In the genomic region with DNA sequence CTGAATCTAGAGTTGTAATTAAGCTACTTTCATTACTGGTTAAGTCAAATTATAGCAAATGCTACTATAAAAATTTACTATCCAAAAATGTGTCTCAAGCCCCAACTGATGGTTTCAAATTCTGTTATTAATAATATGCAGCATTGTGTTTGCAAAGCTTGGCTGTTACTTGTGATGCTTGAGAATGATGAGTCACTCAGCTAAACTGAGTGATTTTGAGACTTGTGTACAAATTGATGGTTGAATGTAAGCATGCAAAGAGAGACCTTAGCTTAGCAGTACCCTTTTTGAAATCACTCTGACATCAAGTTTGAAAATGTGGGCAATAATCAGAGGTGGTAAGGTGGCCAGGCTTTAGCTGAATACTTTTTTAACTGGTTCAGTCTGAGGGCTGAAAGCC, we compare ENCODE assay signal across 10 cellular contexts. TPM values are rescaled to one million over a fixed set of nuclear protein-coding genes. Genes with fewer than 3 reads are reported as not detected.
A peak's percentile ranks its signal among the peaks of the same experiment; 100 is the strongest.
DNase-seq lines count a peak whose midpoint lies in the region; ATAC-seq and TF ChIP-seq lines count a peak whose summit lies in the region.
"Had no signal": no experiment of that assay in that cellular context is flagged by ENCODE, and none has a peak within 500 bp of the region (broad histone marks: within the 10 kb centered on the region; RNA-seq: fewer than 3 reads in every experiment).

No MANE protein-coding gene starts in this region.

- H3K36me3 ChIP-seq in vagina (peaks cover 0 to 17% of the 10 kb centered on the region in 2 donors), uterus (no peaks in the 10 kb centered on the region)

- H3K9me3 Mint-ChIP-seq in activated naive CD4-positive, alpha-beta T cell treated with anti-CD3 and anti-CD28 coated beads for 36 hours: no peaks in the 10 kb centered on the region
- no peaks in the 10 kb centered on the region for H3K9me3 Mint-ChIP-seq in chondrocyte (ENCODE audit: low read depth)
- H3K9me3 Mint-ChIP-seq: activated naive CD8-positive, alpha-beta T cell treated with anti-CD3 and anti-CD28 coated beads, Interleukin-2, amount 10 ng/mL, durations not matched to agents 7 days and 5 days had no signal

- peak; percentile 86 for ATAC-seq in HG02642 (IDR thresholded peaks at IDR 0.05; ENCODE audit: poor library complexity, unreplicated experiment)
- no peak for ATAC-seq in T-helper 17 cell
- ATAC-seq: left colon had no signal

- H3K27ac ChIP-seq in vagina (no peak overlapping the region), uterus (no peak overlapping the region)

- no peaks in the 10 kb centered on the region for H3K27me3 ChIP-seq in vagina
- H3K27me3 ChIP-seq in uterus: no peaks in the 10 kb centered on the region

- no peak overlapping the region for H3K4me3 Mint-ChIP-seq in activated naive CD4-positive, alpha-beta T cell treated with anti-CD3 and anti-CD28 coated beads for 36 hours
- no peak overlapping the region for H3K4me3 Mint-ChIP-seq in T-helper 17 cell
- H3K4me3 Mint-ChIP-seq in chondrocyte (ENCODE audit: unreplicated experiment): no peak overlapping the region
- H3K4me3 Mint-ChIP-seq: activated naive CD8-positive, alpha-beta T cell treated with anti-CD3 and anti-CD28 coated beads, Interleukin-2, amount 10 ng/mL, durations not matched to agents 7 days and 5 days had no signal

- H3K36me3 Mint-ChIP-seq in activated naive CD4-positive, alpha-beta T cell treated with anti-CD3 and anti-CD28 coated beads for 36 hours (ENCODE audit: low read depth): peaks cover 32% of the 10 kb centered on the region
- H3K36me3 Mint-ChIP-seq in T-helper 17 cell (ENCODE audit: low read depth) (peaks cover 3% of the 10 kb centered on the region), chondrocyte (ENCODE audit: low read depth) (peaks cover 14% of the 10 kb centered on the region)

- TF ChIP-seq CTCF in vagina (IDR thresholded peaks at IDR 0.05) (no peak), chondrocyte (IDR thresholded peaks at IDR 0.05) (no peak), uterus (IDR thresholded peaks at IDR 0.05) (no peak)

- TF ChIP-seq POLR2A in vagina (IDR thresholded peaks at IDR 0.05): no peak
- TF ChIP-seq POLR2A in uterus (IDR thresholded peaks at IDR 0.05): no peak

- H3K4me3 ChIP-seq in vagina: no peak overlapping the region
- no peak overlapping the region for H3K4me3 ChIP-seq in uterus

- DNase-seq in activated naive CD4-positive, alpha-beta T cell treated with anti-CD3 and anti-CD28 coated beads for 36 hours: no peak
- no peak for DNase-seq in activated naive CD4-positive, alpha-beta T cell (lab: John Stamatoyannopoulos, UW)
- DNase-seq in T-helper 17 cell (no peak), renal cortical epithelial cell (ENCODE audit: low read depth) (peak; percentile 57), vagina (ENCODE audit: extremely low spot score in 2 of 2) (no peak), chondrocyte (ENCODE audit: low spot score) (no peak), uterus (no peak)
- DNase-seq: activated naive CD8-positive, alpha-beta T cell treated with anti-CD3 and anti-CD28 coated beads, Interleukin-2, amount 10 ng/mL, durations not matched to agents 7 days and 5 days; left colon had no signal

- H3K27ac Mint-ChIP-seq in activated naive CD4-positive, alpha-beta T cell treated with anti-CD3 and anti-CD28 coated beads for 36 hours: peak overlapping the region; percentile 50
- H3K27ac Mint-ChIP-seq in T-helper 17 cell: peak overlapping the region; percentile 2
- no peak overlapping the region for H3K27ac Mint-ChIP-seq in chondrocyte (ENCODE audit: unreplicated experiment)
- H3K27ac Mint-ChIP-seq: activated naive CD8-positive, alpha-beta T cell treated with anti-CD3 and anti-CD28 coated beads, Interleukin-2, amount 10 ng/mL, durations not matched to agents 7 days and 5 days had no signal

- CTCF ChIA-PET in activated naive CD4-positive, alpha-beta T cell treated with anti-CD3 and anti-CD28 coated beads for 36 hours (lab: Charles Lee): interaction anchor here (0.8 to 0.9 kb wide), 2 partner anchors 12 to 310 kb away, joined by 3 read pairs; no protein-coding TSS in a partner anchor

- no peaks in the 10 kb centered on the region for H3K27me3 Mint-ChIP-seq in activated naive CD4-positive, alpha-beta T cell treated with anti-CD3 and anti-CD28 coated beads for 36 hours (ENCODE audit: low read depth)
- H3K27me3 Mint-ChIP-seq in T-helper 17 cell: no peaks in the 10 kb centered on the region
- no peaks in the 10 kb centered on the region for H3K27me3 Mint-ChIP-seq in chondrocyte (ENCODE audit: low read depth)
- H3K27me3 Mint-ChIP-seq: activated naive CD8-positive, alpha-beta T cell treated with anti-CD3 and anti-CD28 coated beads, Interleukin-2, amount 10 ng/mL, durations not matched to agents 7 days and 5 days had no signal

- H3K4me1 ChIP-seq in vagina (no peaks in the 10 kb centered on the region), uterus (no peaks in the 10 kb centered on the region)

- peaks cover 12% of the 10 kb centered on the region for H3K4me1 Mint-ChIP-seq in activated naive CD4-positive, alpha-beta T cell treated with anti-CD3 and anti-CD28 coated beads for 36 hours (ENCODE audit: low read depth)
- H3K4me1 Mint-ChIP-seq in T-helper 17 cell (peaks cover 8% of the 10 kb centered on the region), chondrocyte (ENCODE audit: low read depth) (peaks cover 5% of the 10 kb centered on the region)

- intact Hi-C loops in activated naive CD4-positive, alpha-beta T cell treated with anti-CD3 and anti-CD28 coated beads for 36 hours (cut with micrococcal nuclease): no loop called here
- intact Hi-C loops in vagina (cut with DNase I): no loop called here
- intact Hi-C loops in uterus (cut with DNase I; ENCODE audit: low total_unique reads): no loop called here

- H3K9me3 ChIP-seq in T-helper 17 cell (ENCODE audit: control insufficient read depth, low read length, poor library complexity, severe bottlenecking) (no peaks in the 10 kb centered on the region), vagina (no peaks in the 10 kb centered on the region), uterus (no peaks in the 10 kb centered on the region)

RNA-seq across cellular contexts. Expression of a gene that starts 27.6 kb away (rescaled TPM):
- total RNA-seq in activated naive CD4-positive, alpha-beta T cell treated with anti-CD3 and anti-CD28 coated beads for 36 hours: 10 to 100 TPM; 91.7 to 96.0 TPM
- total RNA-seq in T-helper 17 cell: 10 to 100 TPM; 49.3 to 58.9 TPM
- total RNA-seq in renal cortical epithelial cell: 77.3 and 87.4 TPM in 2 replicates
- 38.5 TPM for total RNA-seq in vagina
- total RNA-seq in chondrocyte: 51.0 to 54.6 TPM (median 52.6 TPM) in 3 replicates
- total RNA-seq in uterus: 10 to 100 TPM; 20.3 to 68.4 (median 39.7) TPM
